Comparison of ENCODE assay signal across 8 cellular contexts in genomic region chr18:9102391-9103216, GRCh38. TPM values are rescaled to one million over a fixed set of nuclear protein-coding genes. Genes with fewer than 3 reads are reported as not detected.
DNase-seq lines count a peak whose midpoint lies in the region; ATAC-seq and TF ChIP-seq lines count a peak whose summit lies in the region.

TSS of gene NDUFV2 (plus strand) at chr18:9102699. CDS start at chr18:9102744, 45 bp downstream.

- peaks cover 42% of the 10 kb centered on the region for H3K36me3 Mint-ChIP-seq in activated CD4-positive, alpha-beta T cell treated with anti-CD3 and anti-CD28 coated beads, Interleukin-2, amount 10 ng/mL, durations not matched to agents 24 days and 14 days (ENCODE audit: low read depth)

- peak within 1 kb of the TSS; percentile 88 to 96 (median 94) for H3K27ac ChIP-seq in BLaER1 treated with 17β-estradiol and CSF1 and Interleukin-3, amounts not matched to agents 10 nM and 100 nM
- H3K27ac ChIP-seq in colonic mucosa (peak within 1 kb of the TSS; percentile 94), layer of hippocampus (ENCODE audit: low read depth, low read length) (peak within 1 kb of the TSS; percentile 88)

- peak within 1 kb of the TSS; percentile 98 for H3K27ac Mint-ChIP-seq in activated CD4-positive, alpha-beta T cell treated with anti-CD3 and anti-CD28 coated beads, Interleukin-2, amount 10 ng/mL, durations not matched to agents 24 days and 14 days

- peak within 1 kb of the TSS; percentile 89 to 96 (median 94) for H3K9ac ChIP-seq in BLaER1 treated with 17β-estradiol and CSF1 and Interleukin-3, amounts not matched to agents 10 nM and 100 nM
- H3K9ac ChIP-seq in colonic mucosa (ENCODE audit: low read depth in 2 of 2, low read length in 2 of 2): peak within 1 kb of the TSS; percentile 90 to 97

- TF ChIP-seq CTCF in colonic mucosa (IDR thresholded peaks at IDR 0.05): no peak

- peak within 1 kb of the TSS; percentile 95 for H3K4me3 Mint-ChIP-seq in activated CD4-positive, alpha-beta T cell treated with anti-CD3 and anti-CD28 coated beads, Interleukin-2, amount 10 ng/mL, durations not matched to agents 24 days and 14 days

- H3K4me1 ChIP-seq in BLaER1 treated with 17β-estradiol and CSF1 and Interleukin-3, amounts not matched to agents 10 nM and 100 nM: peaks cover 39 to 51% (median 44%) of the 10 kb centered on the region in 10 experiments
- H3K4me1 ChIP-seq in colonic mucosa: peaks cover 15% of the 10 kb centered on the region

- peaks cover 35 to 47% (median 42%) of the 10 kb centered on the region in 11 experiments for H4K20me1 ChIP-seq in BLaER1 treated with 17β-estradiol and CSF1 and Interleukin-3, amounts not matched to agents 10 nM and 100 nM

- H3K27me3 ChIP-seq in BLaER1 treated with 17β-estradiol and CSF1 and Interleukin-3, amounts not matched to agents 10 nM and 100 nM: no peaks in the 10 kb centered on the region
- H3K27me3 ChIP-seq in colonic mucosa (no peaks in the 10 kb centered on the region), layer of hippocampus (ENCODE audit: control insufficient read depth, insufficient read depth, low read length) (no peaks in the 10 kb centered on the region)

- ATAC-seq in GM19351 (IDR thresholded peaks at IDR 0.05; ENCODE audit: unreplicated experiment) (peak; percentile 90), HG03520 (IDR thresholded peaks at IDR 0.05; ENCODE audit: unreplicated experiment) (peak; percentile 90)

- H3K9me3 Mint-ChIP-seq in activated CD4-positive, alpha-beta T cell treated with anti-CD3 and anti-CD28 coated beads, Interleukin-2, amount 10 ng/mL, durations not matched to agents 24 days and 14 days: no peaks in the 10 kb centered on the region

- H3K36me3 ChIP-seq in BLaER1 treated with 17β-estradiol and CSF1 and Interleukin-3, amounts not matched to agents 10 nM and 100 nM: peaks cover 0 to 30% (median 9%) of the 10 kb centered on the region in 11 experiments; a peak in 8 of 22 replicates
- H3K36me3 ChIP-seq in colonic mucosa: no peaks in the 10 kb centered on the region

- peak within 1 kb of the TSS; percentile 70 to 86 (median 77) for H3K4me3 ChIP-seq in BLaER1 treated with 17β-estradiol and CSF1 and Interleukin-3, amounts not matched to agents 10 nM and 100 nM
- H3K4me3 ChIP-seq in colonic mucosa: peak within 1 kb of the TSS; percentile 54

- DNase-seq in NCI-H526 treated with DMSO at 0.1 percent for 48 hours (lab: John Stamatoyannopoulos, UW) (peak; percentile 77), colonic mucosa (peak; percentile 98)
- peak; percentile 100 for DNase-seq in activated CD4-positive, alpha-beta T cell treated with anti-CD3 and anti-CD28 coated beads, Interleukin-2, amount 10 ng/mL, durations not matched to agents 24 days and 14 days
- peak; percentile 94 to 99 (median 96) for DNase-seq in stimulated activated CD4-positive, alpha-beta T cell treated with anti-CD3 and anti-CD28 coated beads, Interleukin-1b, Interleukin-23, amount 100 ng/mL, for 24 hours (ENCODE audit: low read depth in 4 of 4, low spot score in 1 of 4)

- H3K4me2 ChIP-seq in BLaER1 treated with 17β-estradiol and CSF1 and Interleukin-3, amounts not matched to agents 10 nM and 100 nM: peak within 1 kb of the TSS; percentile 83 to 99 (median 96)

- no peaks in the 10 kb centered on the region for H3K9me3 ChIP-seq in BLaER1 treated with 17β-estradiol and CSF1 and Interleukin-3, amounts not matched to agents 10 nM and 100 nM (replicated peaks in 1 of 11)
- no peaks in the 10 kb centered on the region for H3K9me3 ChIP-seq in colonic mucosa

- H3K27me3 Mint-ChIP-seq in activated CD4-positive, alpha-beta T cell treated with anti-CD3 and anti-CD28 coated beads, Interleukin-2, amount 10 ng/mL, durations not matched to agents 24 days and 14 days: no peaks in the 10 kb centered on the region

- peaks cover 54% of the 10 kb centered on the region for H3K4me1 Mint-ChIP-seq in activated CD4-positive, alpha-beta T cell treated with anti-CD3 and anti-CD28 coated beads, Interleukin-2, amount 10 ng/mL, durations not matched to agents 24 days and 14 days

- intact Hi-C loops in activated CD4-positive, alpha-beta T cell treated with anti-CD3 and anti-CD28 coated beads, Interleukin-2, amount 10 ng/mL, durations not matched to agents 24 days and 14 days (cut with micrococcal nuclease): loop anchor here (1.0 to 5.0 kb wide), 5 partner anchors 8 to 810 kb away; partner anchors contain the start of genes ANKRD12 and VAPA
- intact Hi-C loops in colonic mucosa (cut with DNase I): loop anchor here (5.0 kb wide), 1 partner anchor 35 kb away; the partner anchor contains the start of gene ANKRD12

RNA-seq across cellular contexts. Expression of gene NDUFV2, which starts in this region (rescaled TPM):
- 357 and 360 TPM in 2 replicates for total RNA-seq in activated CD4-positive, alpha-beta T cell treated with anti-CD3 and anti-CD28 coated beads, Interleukin-2, amount 10 ng/mL, durations not matched to agents 24 days and 14 days
- 100 to 1,000 TPM; 175 to 203 TPM for total RNA-seq in colonic mucosa

Comparison
In these comparisons a context has a peak if more than half of its experiments do, and no peak if none do; other contexts are left out.
1. Peak in every context shown above with its lines: DNase-seq, ATAC-seq, H3K4me3 ChIP-seq and H3K27ac ChIP-seq.